ENCODE assay signal across 9 cellular contexts in the genomic region with DNA sequence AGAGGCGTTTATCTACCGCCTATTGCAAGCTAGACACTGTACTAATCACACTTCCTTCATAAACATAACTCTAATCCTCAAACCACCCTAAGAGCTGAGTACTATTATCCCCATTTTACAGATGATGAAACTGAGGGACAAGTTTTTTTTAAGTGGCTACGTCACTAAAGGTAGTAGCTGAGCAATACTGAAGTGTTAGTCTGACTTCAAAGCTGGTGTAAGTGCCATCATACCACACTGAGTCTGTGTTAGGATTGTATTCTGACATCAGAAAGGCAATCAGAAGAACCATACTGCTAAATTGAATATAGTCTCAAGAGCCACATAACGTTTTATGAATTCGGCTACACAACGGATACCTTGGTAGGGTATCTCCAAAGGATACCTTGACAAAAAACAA. TPM values are rescaled to one million over a fixed set of nuclear protein-coding genes. Genes with fewer than 3 reads are reported as not detected.
A peak's percentile ranks its signal among the peaks of the same experiment; 100 is the strongest.
DNase-seq lines count a peak whose midpoint lies in the region; ATAC-seq, FAIRE-seq and TF ChIP-seq lines count a peak whose summit lies in the region.
"Had no signal": no experiment of that assay in that cellular context is flagged by ENCODE, and none has a peak within 500 bp of the region (broad histone marks: within the 10 kb centered on the region; RNA-seq: fewer than 3 reads in every experiment).

No MANE protein-coding gene starts in this region.

- dilution Hi-C loops in endothelial cell of umbilical vein (cut with MboI; ENCODE audit: extremely low pct_ligation_motif_present, low sequenced_read_pairs): no loop called here

- no peaks in the 10 kb centered on the region for H3K9me1 ChIP-seq in endothelial cell of umbilical vein (replicated peaks; ENCODE audit: control insufficient read depth, extremely low read depth, insufficient read depth, low read length)

- FAIRE-seq in GM12891 (lab: Jason Lieb, UNC): peak; percentile 40
- no peak for FAIRE-seq in endothelial cell of umbilical vein (lab: Jason Lieb, UNC)

- H3K27ac ChIP-seq in Panc1 (ENCODE audit: low read length): peak overlapping the region; percentile 88
- no peak overlapping the region for H3K27ac ChIP-seq in endothelial cell of umbilical vein (ENCODE audit: insufficient read depth, low read depth, low read length)

- ATAC-seq in Panc1: no peak

- DNase-seq in GM12891 (ENCODE audit: insufficient read length, low spot score) (no peak), Panc1 (ENCODE audit: low read depth, low spot score) (no peak), endothelial cell of umbilical vein (ENCODE audit: low read depth, low spot score) (no peak), retinal pigment epithelial cell (ENCODE audit: low read depth) (no peak), NCI-H524 (lab: John Stamatoyannopoulos, UW) (no peak), NAMALWA (ENCODE audit: low spot score) (no peak), posterior cingulate gyrus (no peak), NCI-H446 treated with DMSO at 0.1 percent for 48 hours (lab: John Stamatoyannopoulos, UW) (no peak)
- DNase-seq: NCI-H187 treated with DMSO at 0.1 percent for 48 hours had no signal

- H3K27me3 ChIP-seq in Panc1 (ENCODE audit: control insufficient read depth, insufficient read depth, low read length) (no peaks in the 10 kb centered on the region), endothelial cell of umbilical vein (ENCODE audit: control insufficient read depth in 2 of 2, insufficient read depth in 2 of 2, low read length in 2 of 2) (no peaks in the 10 kb centered on the region)

- CTCF ChIA-PET in Panc1 (lab: Charles Lee): no interaction called here
- CTCF ChIA-PET in endothelial cell of umbilical vein (lab: Charles Lee): interaction anchor here (1.2 to 6.5 kb wide), 2 partner anchors 33 to 263 kb away, joined by 3 to 41 read pairs; no protein-coding TSS in a partner anchor

- TF ChIP-seq POLR2A in GM12891 (IDR thresholded peaks at IDR 0.05; ENCODE audit: low read depth, low read length) (no peak), endothelial cell of umbilical vein (IDR thresholded peaks at IDR 0.05; ENCODE audit: low read depth, low read length) (no peak)

- intact Hi-C loops in Panc1 (cut with micrococcal nuclease; ENCODE audit: unreplicated experiment): no loop called here
- intact Hi-C loops in endothelial cell of umbilical vein (cut with micrococcal nuclease): loop anchor here (10.0 kb wide), 2 partner anchors 151 to 701 kb away; no protein-coding TSS in a partner anchor
- intact Hi-C loops in posterior cingulate gyrus (cut with DNase I): loop anchor here (2.0 to 10.0 kb wide), 3 partner anchors 89 to 341 kb away; partner anchors contain the start of genes CAPN2 and DEGS1

- peaks cover 66% of the 10 kb centered on the region for H3K79me2 ChIP-seq in endothelial cell of umbilical vein (ENCODE audit: control insufficient read depth, insufficient read depth, low read length)

- peak overlapping the region; percentile 99 for H3K9ac ChIP-seq in endothelial cell of umbilical vein (replicated peaks; ENCODE audit: extremely low read depth, insufficient read depth, low read length)

- POLR2A ChIA-PET in Panc1 (lab: Charles Lee) (no interaction called here), endothelial cell of umbilical vein (lab: Charles Lee) (no interaction called here)

- TF ChIP-seq CTCF in Panc1 (IDR thresholded peaks at IDR 0.05) (no peak), endothelial cell of umbilical vein (IDR thresholded peaks at IDR 0.05; ENCODE audit: extremely low read depth in 1 of 2, insufficient read depth in 1 of 2, low read depth in 1 of 2, low read length in 2 of 2) (no peak), retinal pigment epithelial cell (conservative IDR thresholded peaks at IDR 0.05; ENCODE audit: low read depth, low read length) (no peak)

- H3K4me2 ChIP-seq in endothelial cell of umbilical vein (ENCODE audit: insufficient read depth, low read length): peak overlapping the region; percentile 80

- H3K4me1 ChIP-seq in Panc1 (ENCODE audit: control insufficient read depth, insufficient read depth, low read length): peaks cover 30% of the 10 kb centered on the region
- peaks cover 18% of the 10 kb centered on the region for H3K4me1 ChIP-seq in endothelial cell of umbilical vein (ENCODE audit: control insufficient read depth, extremely low read depth, insufficient read depth, low read length)

- H3K36me3 ChIP-seq in Panc1 (ENCODE audit: control insufficient read depth, insufficient read depth, low read length) (no peaks in the 10 kb centered on the region; the same call in 1 of the 2 replicates), endothelial cell of umbilical vein (ENCODE audit: control insufficient read depth in 2 of 2, extremely low read depth in 1 of 2, insufficient read depth in 2 of 2, low read length in 2 of 2) (no peaks in the 10 kb centered on the region)

- in situ Hi-C loops in Panc1 (cut with HindIII; ENCODE audit: low pct_unique_long_range_greater_than_20kb, low sequenced_read_pairs): no loop called here

- H3K9me3 ChIP-seq in Panc1 (ENCODE audit: control insufficient read depth, insufficient read depth, low read depth, low read length): no peaks in the 10 kb centered on the region
- H3K9me3 ChIP-seq in endothelial cell of umbilical vein (replicated peaks; ENCODE audit: control insufficient read depth, insufficient read depth, low read length): no peaks in the 10 kb centered on the region

- H2AFZ ChIP-seq in endothelial cell of umbilical vein (ENCODE audit: low read depth, low read length): no peak overlapping the region

- BruUV-seq in Panc1 (replicated peaks; lab: Mats Ljungman, UMichigan) (TSS peak; percentile 79), endothelial cell of umbilical vein (replicated peaks; lab: Mats Ljungman, UMichigan) (no TSS peak)

- H4K20me1 ChIP-seq in endothelial cell of umbilical vein (replicated peaks; ENCODE audit: control insufficient read depth, extremely low read depth, insufficient read depth, low read length): peaks cover 2% of the 10 kb centered on the region

- H3K4me3 ChIP-seq in Panc1 (ENCODE audit: low read depth in 2 of 2, low read length in 2 of 2) (peak overlapping the region; percentile 75 to 96), endothelial cell of umbilical vein (replicated peaks in 1 of 3; ENCODE audit: insufficient read depth in 1 of 3, low read depth in 1 of 3, low read length in 3 of 3) (peak overlapping the region in 1 of 3 experiments; percentile 78), retinal pigment epithelial cell (ENCODE audit: low read length) (peak overlapping the region; percentile 90)

TF ChIP-seq in GM12891, 5 proteins besides CTCF, POLR2A, EP300 and RAD21:
- no peak for TF ChIP-seq PAX5 (IDR thresholded peaks at IDR 0.05; ENCODE audit: insufficient read depth, low read length, severe bottlenecking)
- no peak for TF ChIP-seq POU2F2 (IDR thresholded peaks at IDR 0.05; ENCODE audit: low read depth, low read length)
- no peak for TF ChIP-seq POLR2AphosphoS5 (IDR thresholded peaks at IDR 0.05; ENCODE audit: low read depth, low read length)
- TF ChIP-seq TAF1 (IDR thresholded peaks at IDR 0.05; ENCODE audit: low read depth, low read length): no peak
- TF ChIP-seq SPI1 (IDR thresholded peaks at IDR 0.05; ENCODE audit: low read depth, low read length): no peak

TF ChIP-seq in endothelial cell of umbilical vein, 7 proteins besides CTCF, POLR2A, EP300 and RAD21:
- no peak for TF ChIP-seq JUN (IDR thresholded peaks at IDR 0.05; ENCODE audit: borderline replicate concordance, insufficient read depth, insufficient read length, low read depth)
- TF ChIP-seq POLR2AphosphoS5 (IDR thresholded peaks at IDR 0.05; ENCODE audit: insufficient read depth, low read depth, low read length): no peak
- no peak for TF ChIP-seq MYC (IDR thresholded peaks at IDR 0.05; ENCODE audit: low read depth, low read length)
- no peak for TF ChIP-seq EZH2 (IDR thresholded peaks at IDR 0.05; ENCODE audit: borderline replicate concordance, low read depth, low read length, severe bottlenecking)
- TF ChIP-seq GATA2 (IDR thresholded peaks at IDR 0.05; ENCODE audit: insufficient read depth, insufficient read length, low read depth, low read length): no peak
- TF ChIP-seq, protein P1, sequence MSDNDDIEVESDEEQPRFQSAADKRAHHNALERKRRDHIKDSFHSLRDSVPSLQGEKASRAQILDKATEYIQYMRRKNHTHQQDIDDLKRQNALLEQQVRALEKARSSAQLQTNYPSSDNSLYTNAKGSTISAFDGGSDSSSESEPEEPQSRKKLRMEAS (IDR thresholded peaks at IDR 0.05; ENCODE audit: insufficient read depth, insufficient read length): no peak
- no peak for TF ChIP-seq FOS (IDR thresholded peaks at IDR 0.05; ENCODE audit: borderline replicate concordance, insufficient read depth, low read length)
TF ChIP-seq in endothelial cell of umbilical vein: peak in this region for 0.

RNA-seq across cellular contexts. Expression of gene TP53BP2, which starts 1.8 kb away (rescaled TPM):
- 4.9 TPM for polyA plus RNA-seq in GM12891 (2012; ENCODE audit: low read depth, missing spikeins)
- total RNA-seq in Panc1 (2021; ENCODE audit: unreplicated experiment) (51.4 TPM), endothelial cell of umbilical vein (43.2 and 51.9 TPM in 2 replicates)
- polyA plus RNA-seq in Panc1 (2012; ENCODE audit: insufficient read length): 24.4 TPM
- 10.6 and 21.9 TPM in 2 replicates for polyA plus RNA-seq in endothelial cell of umbilical vein
- polyA plus RNA-seq in endothelial cell of umbilical vein (2011; cell fraction: cytosol; rRNA removed): 13.4 and 14.2 TPM in 2 replicates
- polyA plus RNA-seq in endothelial cell of umbilical vein (2011; cell fraction: nucleus; rRNA removed): 36.3 and 49.7 TPM in 2 replicates
- polyA plus RNA-seq in endothelial cell of umbilical vein (2012): 14.0 and 16.9 TPM in 2 replicates
- polyA minus RNA-seq in endothelial cell of umbilical vein: 101 and 113 TPM in 2 replicates
- 13.2 TPM for polyA minus RNA-seq in endothelial cell of umbilical vein (2011; cell fraction: cytosol; rRNA and poly(A)+ RNA removed)
- polyA minus RNA-seq in endothelial cell of umbilical vein (2011; cell fraction: nucleus; rRNA and poly(A)+ RNA removed): 107 and 126 TPM in 2 replicates
